ENCODE assay signal across 9 cellular contexts in genomic region chr17:77322284-77322533, GRCh38.
DNase-seq lines count a peak whose midpoint lies in the region; ATAC-seq and TF ChIP-seq lines count a peak whose summit lies in the region.
"Had no signal": no experiment of that assay in that cellular context is flagged by ENCODE, and none has a peak within 500 bp of the region (broad histone marks: within the 10 kb centered on the region; RNA-seq: fewer than 3 reads in every experiment).

No MANE protein-coding gene starts in this region.

- H3F3A ChIP-seq in OCI-LY1 (ENCODE audit: insufficient read depth, low read length): no peaks in the 10 kb centered on the region

- no peak for DNase-seq in esophagus squamous epithelium (lab: John Stamatoyannopoulos, UW)
- no peak for DNase-seq in NCI-H1417 treated with DMSO at 0.1 percent for 48 hours (lab: John Stamatoyannopoulos, UW)
- no peak for DNase-seq in NCI-H446 (lab: John Stamatoyannopoulos, UW)
- no peak for DNase-seq in T-cell
- DNase-seq: stimulated activated CD4-positive, alpha-beta T cell treated with anti-CD3 and anti-CD28 coated beads, Interleukin-12 subunit alpha, Interleukin-12 subunit beta, amount 100 ng/mL, for 4 hours had no signal

- no peak for TF ChIP-seq CTCF in OCI-LY1 (IDR thresholded peaks at IDR 0.05; ENCODE audit: low read length)
- TF ChIP-seq CTCF in esophagus squamous epithelium (IDR thresholded peaks at IDR 0.05): no peak

- no peaks in the 10 kb centered on the region for H3K9me3 Mint-ChIP-seq in T-cell

- H3K4me1 ChIP-seq in BLaER1 treated with 17β-estradiol and CSF1 and Interleukin-3, amounts not matched to agents 10 nM and 100 nM: peaks cover 87 to 99% (median 97%) of the 10 kb centered on the region in 10 experiments
- H3K4me1 ChIP-seq in OCI-LY1 (ENCODE audit: insufficient read depth, low read length, severe bottlenecking) (peaks cover 70% of the 10 kb centered on the region), esophagus squamous epithelium (peaks cover 69 to 91% (median 75%) of the 10 kb centered on the region in 3 donors), rectal smooth muscle tissue (ENCODE audit: control insufficient read depth, insufficient read depth, low read length) (peaks cover 50% of the 10 kb centered on the region)

- no peaks in the 10 kb centered on the region for H3K27me3 Mint-ChIP-seq in T-cell

- no peaks in the 10 kb centered on the region for H3K27me3 ChIP-seq in BLaER1 treated with 17β-estradiol and CSF1 and Interleukin-3, amounts not matched to agents 10 nM and 100 nM
- H3K27me3 ChIP-seq in OCI-LY1 (ENCODE audit: insufficient read depth, low read length) (peaks cover 23% of the 10 kb centered on the region; the same call in 1 of the 2 replicates), esophagus squamous epithelium (no peaks in the 10 kb centered on the region), rectal smooth muscle tissue (ENCODE audit: control insufficient read depth, insufficient read depth, low read length) (no peaks in the 10 kb centered on the region)

- H3K4me3 ChIP-seq in BLaER1 treated with 17β-estradiol and CSF1 and Interleukin-3, amounts not matched to agents 10 nM and 100 nM: peak overlapping the region; percentile 47 to 78 (median 56); a peak in 19 of 20 replicates
- H3K4me3 ChIP-seq in OCI-LY1 (ENCODE audit: low read depth, low read length, poor library complexity, severe bottlenecking) (peak overlapping the region; percentile 54), esophagus squamous epithelium (peak overlapping the region in 3 of 4 donors; percentile 51 to 67 (median 54)), rectal smooth muscle tissue (ENCODE audit: low read length) (no peak overlapping the region)

- no peak overlapping the region for H2AFZ ChIP-seq in OCI-LY1 (ENCODE audit: low read length)

- H3K9me2 ChIP-seq in OCI-LY1 (ENCODE audit: low read depth, low read length): no peaks in the 10 kb centered on the region

- no peak for TF ChIP-seq POLR2A in esophagus squamous epithelium (IDR thresholded peaks at IDR 0.05)

- H3K9me3 ChIP-seq in BLaER1 treated with 17β-estradiol and CSF1 and Interleukin-3, amounts not matched to agents 10 nM and 100 nM (replicated peaks in 1 of 11): no peaks in the 10 kb centered on the region
- H3K9me3 ChIP-seq in OCI-LY1 (ENCODE audit: low read length) (no peaks in the 10 kb centered on the region), esophagus squamous epithelium (no peaks in the 10 kb centered on the region)

- H3K9ac ChIP-seq in BLaER1 treated with 17β-estradiol and CSF1 and Interleukin-3, amounts not matched to agents 10 nM and 100 nM: peak overlapping the region; percentile 76 to 87 (median 83)
- H3K9ac ChIP-seq in OCI-LY1 (ENCODE audit: low read length) (peak overlapping the region; percentile 41; the same call in 1 of the 2 replicates), rectal smooth muscle tissue (ENCODE audit: low read length) (peak overlapping the region; percentile 25)

- POLR2A ChIA-PET in T-cell (lab: Charles Lee): interaction anchor here in 1 of 2 donors (0.6 kb wide), 1 partner anchor 29 kb away, joined by 3 read pairs; no protein-coding TSS in a partner anchor

- no peak overlapping the region for H3K4me3 Mint-ChIP-seq in T-cell

- WGBS in esophagus squamous epithelium, 2 donors: 39 to 42% methylated on average over 6 to 8 of the region's 8 CpGs

- intact Hi-C loops in esophagus squamous epithelium (cut with DNase I): loop anchor here (5.0 kb wide), 1 partner anchor 35 kb away; no protein-coding TSS in a partner anchor

- CTCF ChIA-PET in T-cell (lab: Charles Lee): no interaction called here

- H3K4me2 ChIP-seq in BLaER1 treated with 17β-estradiol and CSF1 and Interleukin-3, amounts not matched to agents 10 nM and 100 nM: peak overlapping the region; percentile 89 to 100 (median 99)
- peak overlapping the region; percentile 36 for H3K4me2 ChIP-seq in OCI-LY1 (ENCODE audit: low read length)

- peaks cover 0 to 26% (median 15%) of the 10 kb centered on the region in 11 experiments; a peak in 10 of 22 replicates for H4K20me1 ChIP-seq in BLaER1 treated with 17β-estradiol and CSF1 and Interleukin-3, amounts not matched to agents 10 nM and 100 nM
- H4K20me1 ChIP-seq in OCI-LY1 (ENCODE audit: insufficient read depth, low read length): no peaks in the 10 kb centered on the region

- ATAC-seq in HG03025 (IDR thresholded peaks at IDR 0.05; ENCODE audit: low FRiP score, unreplicated experiment): no peak
- ATAC-seq in T-cell (replicated peaks in 1 of 4): no peak

- H3K4me1 Mint-ChIP-seq in T-cell: peaks cover 44 to 68% (median 57%) of the 10 kb centered on the region in 3 donors

- 0 out of 22 replicates have a peak, but pooled peaks cover 0 to 6% (median 0%) of the 10 kb centered on the region in 11 experiments for H3K36me3 ChIP-seq in BLaER1 treated with 17β-estradiol and CSF1 and Interleukin-3, amounts not matched to agents 10 nM and 100 nM
- no peaks in the 10 kb centered on the region for H3K36me3 ChIP-seq in OCI-LY1 (ENCODE audit: insufficient read depth, low read length)
- H3K36me3 ChIP-seq in esophagus squamous epithelium: no peaks in the 10 kb centered on the region
- no peaks in the 10 kb centered on the region for H3K36me3 ChIP-seq in rectal smooth muscle tissue (ENCODE audit: control insufficient read depth, insufficient read depth, low read length)

- no peak overlapping the region for H3K27ac Mint-ChIP-seq in T-cell

- peak overlapping the region; percentile 86 to 95 (median 90) for H3K27ac ChIP-seq in BLaER1 treated with 17β-estradiol and CSF1 and Interleukin-3, amounts not matched to agents 10 nM and 100 nM
- H3K27ac ChIP-seq in OCI-LY1 (ENCODE audit: low read depth, low read length, poor library complexity, severe bottlenecking) (peak overlapping the region; percentile 76), esophagus squamous epithelium (peak overlapping the region; percentile 89 to 97 (median 93)), rectal smooth muscle tissue (ENCODE audit: low read depth, low read length) (peak overlapping the region; percentile 97)

- no peaks in the 10 kb centered on the region for H3K79me2 ChIP-seq in OCI-LY1 (ENCODE audit: insufficient read depth, low read length)

- no peaks in the 10 kb centered on the region for H3K36me3 Mint-ChIP-seq in T-cell

Comparison
In these comparisons a context has a peak if more than half of its experiments do, and no peak if none do; other contexts are left out.
1. H3K9ac ChIP-seq: peak in every context shown above with its lines; median percentile 83 in BLaER1 treated with 17β-estradiol and CSF1 and Interleukin-3, amounts not matched to agents 10 nM and 100 nM; 41 in OCI-LY1; 25 in rectal smooth muscle tissue.